Comparison of ENCODE assay signal across 2 cellular contexts in the genomic region with DNA sequence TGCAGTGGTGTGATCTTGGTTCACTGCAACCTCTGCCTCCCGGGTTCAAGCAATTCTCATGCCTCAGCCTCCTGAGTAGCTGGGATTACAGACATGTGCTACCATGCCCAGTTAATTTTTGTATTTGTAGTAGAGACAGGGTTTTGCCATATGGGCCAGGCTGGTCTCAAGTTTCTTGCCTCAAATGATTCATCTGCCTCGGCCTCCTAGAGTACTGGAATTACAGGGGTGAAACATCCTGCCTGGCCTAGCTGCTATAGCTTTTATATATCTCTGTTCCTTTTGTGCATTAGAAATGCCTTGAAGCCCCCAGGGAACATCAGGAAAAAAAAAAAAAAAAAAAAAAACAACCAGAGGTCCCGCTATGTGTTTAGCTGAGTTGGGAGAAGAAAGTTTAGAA.
TF ChIP-seq lines count a peak whose summit lies in the region.

No MANE protein-coding gene starts in this region.

TF ChIP-seq in A549, 52 proteins besides CTCF, POLR2A, EP300 and RAD21:
- TF ChIP-seq, protein P1, sequence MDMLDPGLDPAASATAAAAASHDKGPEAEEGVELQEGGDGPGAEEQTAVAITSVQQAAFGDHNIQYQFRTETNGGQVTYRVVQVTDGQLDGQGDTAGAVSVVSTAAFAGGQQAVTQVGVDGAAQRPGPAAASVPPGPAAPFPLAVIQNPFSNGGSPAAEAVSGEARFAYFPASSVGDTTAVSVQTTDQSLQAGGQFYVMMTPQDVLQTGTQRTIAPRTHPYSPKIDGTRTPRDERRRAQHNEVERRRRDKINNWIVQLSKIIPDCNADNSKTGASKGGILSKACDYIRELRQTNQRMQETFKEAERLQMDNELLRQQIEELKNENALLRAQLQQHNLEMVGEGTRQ (IDR thresholded peaks at IDR 0.05), result no peak
- no peak for TF ChIP-seq CBX2 (IDR thresholded peaks at IDR 0.05; ENCODE audit: borderline replicate concordance, low read depth)
- TF ChIP-seq RNF2 (IDR thresholded peaks at IDR 0.05; ENCODE audit: borderline replicate concordance, low read depth), result no peak
- TF ChIP-seq BHLHE40 (IDR thresholded peaks at IDR 0.05; ENCODE audit: low read depth, low read length), result no peak
- TF ChIP-seq, protein P2, sequence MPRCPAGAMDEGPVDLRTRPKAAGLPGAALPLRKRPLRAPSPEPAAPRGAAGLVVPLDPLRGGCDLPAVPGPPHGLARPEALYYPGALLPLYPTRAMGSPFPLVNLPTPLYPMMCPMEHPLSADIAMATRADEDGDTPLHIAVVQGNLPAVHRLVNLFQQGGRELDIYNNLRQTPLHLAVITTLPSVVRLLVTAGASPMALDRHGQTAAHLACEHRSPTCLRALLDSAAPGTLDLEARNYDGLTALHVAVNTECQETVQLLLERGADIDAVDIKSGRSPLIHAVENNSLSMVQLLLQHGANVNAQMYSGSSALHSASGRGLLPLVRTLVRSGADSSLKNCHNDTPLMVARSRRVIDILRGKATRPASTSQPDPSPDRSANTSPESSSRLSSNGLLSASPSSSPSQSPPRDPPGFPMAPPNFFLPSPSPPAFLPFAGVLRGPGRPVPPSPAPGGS (IDR thresholded peaks at IDR 0.05), result no peak
- TF ChIP-seq GATA3 (IDR thresholded peaks at IDR 0.05; ENCODE audit: borderline replicate concordance), result no peak
- TF ChIP-seq MAZ (IDR thresholded peaks at IDR 0.05; ENCODE audit: borderline replicate concordance, low read depth, low read length), result no peak
- TF ChIP-seq, protein P3, sequence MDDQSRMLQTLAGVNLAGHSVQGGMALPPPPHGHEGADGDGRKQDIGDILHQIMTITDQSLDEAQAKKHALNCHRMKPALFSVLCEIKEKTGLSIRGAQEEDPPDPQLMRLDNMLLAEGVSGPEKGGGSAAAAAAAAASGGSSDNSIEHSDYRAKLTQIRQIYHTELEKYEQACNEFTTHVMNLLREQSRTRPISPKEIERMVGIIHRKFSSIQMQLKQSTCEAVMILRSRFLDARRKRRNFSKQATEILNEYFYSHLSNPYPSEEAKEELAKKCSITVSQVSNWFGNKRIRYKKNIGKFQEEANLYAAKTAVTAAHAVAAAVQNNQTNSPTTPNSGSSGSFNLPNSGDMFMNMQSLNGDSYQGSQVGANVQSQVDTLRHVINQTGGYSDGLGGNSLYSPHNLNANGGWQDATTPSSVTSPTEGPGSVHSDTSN (IDR thresholded peaks at IDR 0.05), result no peak
- no peak for TF ChIP-seq TFCP2L1 (CRISPR knock-in tag; IDR thresholded peaks at IDR 0.05)
- no peak for TF ChIP-seq TP53 (CRISPR knock-in tag; IDR thresholded peaks at IDR 0.05)
- TF ChIP-seq SMC3 (IDR thresholded peaks at IDR 0.05), result no peak
- TF ChIP-seq NPAS2 (CRISPR knock-in tag; IDR thresholded peaks at IDR 0.05; ENCODE audit: borderline replicate concordance), result no peak
- TF ChIP-seq ZNF302 (CRISPR knock-in tag; IDR thresholded peaks at IDR 0.05), result no peak
- no peak for TF ChIP-seq SREBF2 (IDR thresholded peaks at IDR 0.05)

TF ChIP-seq in GM23338, 12 proteins besides CTCF, POLR2A, EP300 and RAD21 (continued from another document):
- TF ChIP-seq, protein P4, sequence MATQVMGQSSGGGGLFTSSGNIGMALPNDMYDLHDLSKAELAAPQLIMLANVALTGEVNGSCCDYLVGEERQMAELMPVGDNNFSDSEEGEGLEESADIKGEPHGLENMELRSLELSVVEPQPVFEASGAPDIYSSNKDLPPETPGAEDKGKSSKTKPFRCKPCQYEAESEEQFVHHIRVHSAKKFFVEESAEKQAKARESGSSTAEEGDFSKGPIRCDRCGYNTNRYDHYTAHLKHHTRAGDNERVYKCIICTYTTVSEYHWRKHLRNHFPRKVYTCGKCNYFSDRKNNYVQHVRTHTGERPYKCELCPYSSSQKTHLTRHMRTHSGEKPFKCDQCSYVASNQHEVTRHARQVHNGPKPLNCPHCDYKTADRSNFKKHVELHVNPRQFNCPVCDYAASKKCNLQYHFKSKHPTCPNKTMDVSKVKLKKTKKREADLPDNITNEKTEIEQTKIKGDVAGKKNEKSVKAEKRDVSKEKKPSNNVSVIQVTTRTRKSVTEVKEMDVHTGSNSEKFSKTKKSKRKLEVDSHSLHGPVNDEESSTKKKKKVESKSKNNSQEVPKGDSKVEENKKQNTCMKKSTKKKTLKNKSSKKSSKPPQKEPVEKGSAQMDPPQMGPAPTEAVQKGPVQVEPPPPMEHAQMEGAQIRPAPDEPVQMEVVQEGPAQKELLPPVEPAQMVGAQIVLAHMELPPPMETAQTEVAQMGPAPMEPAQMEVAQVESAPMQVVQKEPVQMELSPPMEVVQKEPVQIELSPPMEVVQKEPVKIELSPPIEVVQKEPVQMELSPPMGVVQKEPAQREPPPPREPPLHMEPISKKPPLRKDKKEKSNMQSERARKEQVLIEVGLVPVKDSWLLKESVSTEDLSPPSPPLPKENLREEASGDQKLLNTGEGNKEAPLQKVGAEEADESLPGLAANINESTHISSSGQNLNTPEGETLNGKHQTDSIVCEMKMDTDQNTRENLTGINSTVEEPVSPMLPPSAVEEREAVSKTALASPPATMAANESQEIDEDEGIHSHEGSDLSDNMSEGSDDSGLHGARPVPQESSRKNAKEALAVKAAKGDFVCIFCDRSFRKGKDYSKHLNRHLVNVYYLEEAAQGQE (IDR thresholded peaks at IDR 0.05; ENCODE audit: unreplicated experiment), result no peak
- TF ChIP-seq EZH2 (IDR thresholded peaks at IDR 0.05; ENCODE audit: low read depth, unreplicated experiment), result no peak
- TF ChIP-seq, protein P5, sequence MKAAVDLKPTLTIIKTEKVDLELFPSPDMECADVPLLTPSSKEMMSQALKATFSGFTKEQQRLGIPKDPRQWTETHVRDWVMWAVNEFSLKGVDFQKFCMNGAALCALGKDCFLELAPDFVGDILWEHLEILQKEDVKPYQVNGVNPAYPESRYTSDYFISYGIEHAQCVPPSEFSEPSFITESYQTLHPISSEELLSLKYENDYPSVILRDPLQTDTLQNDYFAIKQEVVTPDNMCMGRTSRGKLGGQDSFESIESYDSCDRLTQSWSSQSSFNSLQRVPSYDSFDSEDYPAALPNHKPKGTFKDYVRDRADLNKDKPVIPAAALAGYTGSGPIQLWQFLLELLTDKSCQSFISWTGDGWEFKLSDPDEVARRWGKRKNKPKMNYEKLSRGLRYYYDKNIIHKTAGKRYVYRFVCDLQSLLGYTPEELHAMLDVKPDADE (IDR thresholded peaks at IDR 0.05), result no peak
- no peak for TF ChIP-seq NANOG (IDR thresholded peaks at IDR 0.05; ENCODE audit: borderline replicate concordance)
- no peak for TF ChIP-seq CREB1 (CRISPR knock-in tag; IDR thresholded peaks at IDR 0.05; ENCODE audit: low read depth)
- no peak for TF ChIP-seq STAT1 (IDR thresholded peaks at IDR 0.05; ENCODE audit: unreplicated experiment)
- TF ChIP-seq EZH2phosphoT487 (IDR thresholded peaks at IDR 0.05; ENCODE audit: unreplicated experiment), result no peak
- no peak for TF ChIP-seq ZNF114 (CRISPR knock-in tag; IDR thresholded peaks at IDR 0.05)
- TF ChIP-seq, protein P6, sequence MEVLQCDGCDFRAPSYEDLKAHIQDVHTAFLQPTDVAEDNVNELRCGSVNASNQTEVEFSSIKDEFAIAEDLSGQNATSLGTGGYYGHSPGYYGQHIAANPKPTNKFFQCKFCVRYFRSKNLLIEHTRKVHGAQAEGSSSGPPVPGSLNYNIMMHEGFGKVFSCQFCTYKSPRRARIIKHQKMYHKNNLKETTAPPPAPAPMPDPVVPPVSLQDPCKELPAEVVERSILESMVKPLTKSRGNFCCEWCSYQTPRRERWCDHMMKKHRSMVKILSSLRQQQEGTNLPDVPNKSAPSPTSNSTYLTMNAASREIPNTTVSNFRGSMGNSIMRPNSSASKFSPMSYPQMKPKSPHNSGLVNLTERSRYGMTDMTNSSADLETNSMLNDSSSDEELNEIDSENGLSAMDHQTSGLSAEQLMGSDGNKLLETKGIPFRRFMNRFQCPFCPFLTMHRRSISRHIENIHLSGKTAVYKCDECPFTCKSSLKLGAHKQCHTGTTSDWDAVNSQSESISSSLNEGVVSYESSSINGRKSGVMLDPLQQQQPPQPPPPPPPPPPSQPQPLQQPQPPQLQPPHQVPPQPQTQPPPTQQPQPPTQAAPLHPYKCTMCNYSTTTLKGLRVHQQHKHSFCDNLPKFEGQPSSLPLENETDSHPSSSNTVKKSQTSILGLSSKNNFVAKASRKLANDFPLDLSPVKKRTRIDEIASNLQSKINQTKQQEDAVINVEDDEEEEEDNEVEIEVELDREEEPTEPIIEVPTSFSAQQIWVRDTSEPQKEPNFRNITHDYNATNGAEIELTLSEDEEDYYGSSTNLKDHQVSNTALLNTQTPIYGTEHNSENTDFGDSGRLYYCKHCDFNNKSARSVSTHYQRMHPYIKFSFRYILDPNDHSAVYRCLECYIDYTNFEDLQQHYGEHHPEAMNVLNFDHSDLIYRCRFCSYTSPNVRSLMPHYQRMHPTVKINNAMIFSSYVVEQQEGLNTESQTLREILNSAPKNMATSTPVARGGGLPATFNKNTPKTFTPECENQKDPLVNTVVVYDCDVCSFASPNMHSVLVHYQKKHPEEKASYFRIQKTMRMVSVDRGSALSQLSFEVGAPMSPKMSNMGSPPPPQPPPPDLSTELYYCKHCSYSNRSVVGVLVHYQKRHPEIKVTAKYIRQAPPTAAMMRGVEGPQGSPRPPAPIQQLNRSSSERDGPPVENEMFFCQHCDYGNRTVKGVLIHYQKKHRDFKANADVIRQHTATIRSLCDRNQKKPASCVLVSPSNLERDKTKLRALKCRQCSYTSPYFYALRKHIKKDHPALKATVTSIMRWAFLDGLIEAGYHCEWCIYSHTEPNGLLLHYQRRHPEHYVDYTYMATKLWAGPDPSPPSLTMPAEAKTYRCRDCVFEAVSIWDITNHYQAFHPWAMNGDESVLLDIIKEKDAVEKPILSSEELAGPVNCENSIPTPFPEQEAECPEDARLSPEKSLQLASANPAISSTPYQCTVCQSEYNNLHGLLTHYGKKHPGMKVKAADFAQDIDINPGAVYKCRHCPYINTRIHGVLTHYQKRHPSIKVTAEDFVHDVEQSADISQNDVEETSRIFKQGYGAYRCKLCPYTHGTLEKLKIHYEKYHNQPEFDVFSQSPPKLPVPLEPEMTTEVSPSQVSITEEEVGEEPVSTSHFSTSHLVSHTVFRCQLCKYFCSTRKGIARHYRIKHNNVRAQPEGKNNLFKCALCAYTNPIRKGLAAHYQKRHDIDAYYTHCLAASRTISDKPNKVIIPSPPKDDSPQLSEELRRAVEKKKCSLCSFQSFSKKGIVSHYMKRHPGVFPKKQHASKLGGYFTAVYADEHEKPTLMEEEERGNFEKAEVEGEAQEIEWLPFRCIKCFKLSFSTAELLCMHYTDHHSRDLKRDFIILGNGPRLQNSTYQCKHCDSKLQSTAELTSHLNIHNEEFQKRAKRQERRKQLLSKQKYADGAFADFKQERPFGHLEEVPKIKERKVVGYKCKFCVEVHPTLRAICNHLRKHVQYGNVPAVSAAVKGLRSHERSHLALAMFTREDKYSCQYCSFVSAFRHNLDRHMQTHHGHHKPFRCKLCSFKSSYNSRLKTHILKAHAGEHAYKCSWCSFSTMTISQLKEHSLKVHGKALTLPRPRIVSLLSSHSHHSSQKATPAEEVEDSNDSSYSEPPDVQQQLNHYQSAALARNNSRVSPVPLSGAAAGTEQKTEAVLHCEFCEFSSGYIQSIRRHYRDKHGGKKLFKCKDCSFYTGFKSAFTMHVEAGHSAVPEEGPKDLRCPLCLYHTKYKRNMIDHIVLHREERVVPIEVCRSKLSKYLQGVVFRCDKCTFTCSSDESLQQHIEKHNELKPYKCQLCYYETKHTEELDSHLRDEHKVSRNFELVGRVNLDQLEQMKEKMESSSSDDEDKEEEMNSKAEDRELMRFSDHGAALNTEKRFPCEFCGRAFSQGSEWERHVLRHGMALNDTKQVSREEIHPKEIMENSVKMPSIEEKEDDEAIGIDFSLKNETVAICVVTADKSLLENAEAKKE (CRISPR knock-in tag; IDR thresholded peaks at IDR 0.05), result no peak
- TF ChIP-seq POLR2AphosphoS5 (IDR thresholded peaks at IDR 0.05; ENCODE audit: low read depth), result no peak
- no peak for TF ChIP-seq JUNB (IDR thresholded peaks at IDR 0.05; ENCODE audit: unreplicated experiment)
